ENCODE assay signal across 22 cellular contexts in genomic region chr17:79595956-79596355, GRCh38. TPM values are rescaled to one million over a fixed set of nuclear protein-coding genes. Genes with fewer than 3 reads are reported as not detected.
DNase-seq lines count a peak whose midpoint lies in the region; TF ChIP-seq lines count a peak whose summit lies in the region.
"Had no signal": no experiment of that assay in that cellular context is flagged by ENCODE, and none has a peak within 500 bp of the region (broad histone marks: within the 10 kb centered on the region; RNA-seq: fewer than 3 reads in every experiment).

No MANE protein-coding gene starts in this region.

- H3K27me3 ChIP-seq in BLaER1 treated with 17β-estradiol and CSF1 and Interleukin-3, amounts not matched to agents 10 nM and 100 nM: peaks cover 10 to 29% (median 14%) of the 10 kb centered on the region in 11 experiments
- H3K27me3 ChIP-seq in dorsolateral prefrontal cortex: peaks cover 0 to 74% (median 7%) of the 10 kb centered on the region in 45 donors
- H3K27me3 ChIP-seq in WERI-Rb-1 (ENCODE audit: insufficient read depth, low read depth, severe bottlenecking): no peaks in the 10 kb centered on the region
- peaks cover 86% of the 10 kb centered on the region for H3K27me3 ChIP-seq in SJCRH30

- H3K27ac ChIP-seq in BLaER1 treated with 17β-estradiol and CSF1 and Interleukin-3, amounts not matched to agents 10 nM and 100 nM: no peak overlapping the region
- H3K27ac ChIP-seq in angular gyrus (ENCODE audit: low read depth, low read length): peak overlapping the region; percentile 60
- peak overlapping the region in 48 of 59 donors; percentile 11 to 96 (median 66) for H3K27ac ChIP-seq in dorsolateral prefrontal cortex
- H3K27ac ChIP-seq in WERI-Rb-1: no peak overlapping the region
- H3K27ac ChIP-seq in SJCRH30: no peak overlapping the region
- H3K27ac ChIP-seq: A549, C4-2B had no signal

- H4K20me1 ChIP-seq in BLaER1 treated with 17β-estradiol and CSF1 and Interleukin-3, amounts not matched to agents 10 nM and 100 nM: peaks cover 0 to 35% (median 3%) of the 10 kb centered on the region in 11 experiments; a peak in 8 of 22 replicates

- no peak overlapping the region; a peak in 1 of 22 replicates for H3K9ac ChIP-seq in BLaER1 treated with 17β-estradiol and CSF1 and Interleukin-3, amounts not matched to agents 10 nM and 100 nM

- intact Hi-C loops in dorsolateral prefrontal cortex (cut with DNase I): no loop called here

- no peak overlapping the region for H3K4me3 ChIP-seq in BLaER1 treated with 17β-estradiol and CSF1 and Interleukin-3, amounts not matched to agents 10 nM and 100 nM
- H3K4me3 ChIP-seq in dorsolateral prefrontal cortex (no peak overlapping the region), WERI-Rb-1 (ENCODE audit: low read depth, low read length) (no peak overlapping the region), SJCRH30 (no peak overlapping the region)
- H3K4me3 ChIP-seq: A549, HAP-1 had no signal

- DNase-seq in dorsolateral prefrontal cortex (no peak), retina (peak; percentile 60), WERI-Rb-1 (no peak), SJCRH30 (no peak)
- no peak for DNase-seq in effector CD4-positive, alpha-beta T cell
- DNase-seq: 8988T; ACHN; AML-193; BE2C; CD4-positive, CD25-positive, alpha-beta regulatory T cell; DMS 273 treated with DMSO at 0.1 percent for 48 hours; DMS79; EL; GF-D8; GOT3; HFFc6 had no signal

- no peaks in the 10 kb centered on the region for H3K9me3 ChIP-seq in BLaER1 treated with 17β-estradiol and CSF1 and Interleukin-3, amounts not matched to agents 10 nM and 100 nM (replicated peaks in 1 of 11)
- H3K9me3 ChIP-seq in WERI-Rb-1 (ENCODE audit: severe bottlenecking): no peaks in the 10 kb centered on the region
- no peaks in the 10 kb centered on the region for H3K9me3 ChIP-seq in SJCRH30 (replicated peaks)
- H3K9me3 ChIP-seq: A549, BE2C, HAP-1 had no signal

- H3K4me2 ChIP-seq in BLaER1 treated with 17β-estradiol and CSF1 and Interleukin-3, amounts not matched to agents 10 nM and 100 nM: peak overlapping the region in 9 of 11 experiments; percentile 41 to 87 (median 67); a peak in 17 of 22 replicates
- H3K4me2 ChIP-seq: A549 had no signal

- TF ChIP-seq CTCF in dorsolateral prefrontal cortex (IDR thresholded peaks at IDR 0.05 in 54 of 56, conservative IDR thresholded peaks at IDR 0.05 in 2 of 56; ENCODE audit: low read depth in 1 of 56, partially characterized antibody in 56 of 56) (no peak), WERI-Rb-1 (IDR thresholded peaks at IDR 0.05; ENCODE audit: low read depth, low read length) (no peak)

- H3K4me1 ChIP-seq in BLaER1 treated with 17β-estradiol and CSF1 and Interleukin-3, amounts not matched to agents 10 nM and 100 nM: peaks cover 14 to 81% (median 61%) of the 10 kb centered on the region in 10 experiments
- no peaks in the 10 kb centered on the region for H3K4me1 ChIP-seq in SJCRH30
- H3K4me1 ChIP-seq: BE2C, HAP-1 had no signal

- H3K36me3 ChIP-seq in BLaER1 treated with 17β-estradiol and CSF1 and Interleukin-3, amounts not matched to agents 10 nM and 100 nM: no peaks in the 10 kb centered on the region
- H3K36me3 ChIP-seq in WERI-Rb-1: peaks cover 18% of the 10 kb centered on the region; the same call in 1 of the 2 replicates
- H3K36me3 ChIP-seq in SJCRH30: no peaks in the 10 kb centered on the region
- H3K36me3 ChIP-seq: BE2C, HAP-1 had no signal

RNA-seq across cellular contexts. Expression of gene RBFOX3, which starts 14.9 kb away (rescaled TPM):
- total RNA-seq in dorsolateral prefrontal cortex: 100 to 1,000 TPM in 113 of 120 experiments, 10 to 100 TPM in 7; 51.1 to 231 (median 154) TPM
- 0.96 and 1.0 TPM in 2 replicates for total RNA-seq in SJCRH30 (2014; rRNA removed; shearing (Covaris generic))
- total RNA-seq: CD4-positive, CD25-positive, alpha-beta regulatory T cell; CD8-positive, alpha-beta T cell; HFFc6 had no signal

Comparison
In these comparisons a context has a peak if more than half of its experiments do, and no peak if none do; other contexts are left out.
1. H3K27ac ChIP-seq: peak in angular gyrus (single experiment) and dorsolateral prefrontal cortex (48 of 59); none in BLaER1 treated with 17β-estradiol and CSF1 and Interleukin-3, amounts not matched to agents 10 nM and 100 nM (0 of 11), WERI-Rb-1 (single experiment) and SJCRH30 (single experiment).
2. RNA of gene RBFOX3, which starts 14.9 kb away (total RNA-seq): 51.1 to 231 TPM in dorsolateral prefrontal cortex; 0.96 to 1.0 TPM in SJCRH30; every median in the first group is over 10 times any median in the second.